ENCODE assay signal across 8 cellular contexts in genomic region chr18:1884623-1885022, GRCh38.
"Had no signal": no experiment of that assay in that cellular context is flagged by ENCODE, and none has a peak within 500 bp of the region (broad histone marks: within the 10 kb centered on the region; RNA-seq: fewer than 3 reads in every experiment).

No MANE protein-coding gene starts in this region.

- ATAC-seq: GM12878 had no signal

- DNase-seq: GDM1, GF-D8 had no signal

- FAIRE-seq: G401.6, GM12878, GM12891, GM12892, GM18507, GM19239 had no signal

- H3K4me3 ChIP-seq: GM12878 had no signal
